In the genomic region with DNA sequence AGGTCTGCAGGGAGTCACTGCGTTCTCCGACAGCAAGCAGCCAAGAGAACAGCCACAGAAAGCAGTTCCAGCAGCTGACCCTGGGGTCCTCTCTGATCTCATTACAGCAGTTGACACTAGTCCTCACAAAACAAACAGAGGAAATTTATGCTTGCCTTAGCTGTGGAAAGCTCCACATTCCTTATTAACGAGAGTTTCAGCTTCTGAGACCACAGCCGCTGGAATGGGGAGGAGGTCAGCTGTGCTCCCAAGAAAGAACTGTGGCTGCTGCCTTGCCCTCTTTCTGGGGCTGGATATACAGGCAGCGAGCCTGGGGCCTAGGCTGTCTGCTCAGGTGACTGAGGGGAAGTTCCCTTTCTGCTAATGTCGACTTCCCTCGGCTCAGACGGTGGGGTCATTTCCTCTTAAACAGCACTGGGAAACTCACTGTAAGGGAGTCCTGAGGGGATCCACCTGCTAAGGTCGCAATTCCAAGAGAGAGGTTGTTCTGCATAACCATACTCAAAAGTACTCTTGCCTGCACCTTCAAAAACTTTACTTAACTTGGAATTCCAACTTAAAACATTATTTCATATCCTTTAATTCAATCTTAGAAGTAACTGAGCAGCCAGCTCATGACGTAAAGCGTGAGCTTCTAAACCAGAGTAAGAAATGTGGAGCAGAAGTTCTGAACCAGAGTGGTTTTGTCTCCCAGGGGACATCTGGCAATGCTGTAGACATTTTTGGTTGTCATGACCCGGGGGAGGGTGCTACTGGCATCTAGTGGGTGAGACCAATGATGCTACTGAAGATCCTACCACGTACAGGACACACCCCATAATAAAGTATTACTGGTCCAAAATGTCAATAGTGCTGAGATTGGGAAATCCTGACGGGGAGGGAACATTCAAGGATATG, we compare ENCODE assay signal across 8 cellular contexts.
DNase-seq lines count a peak whose midpoint lies in the region; ATAC-seq, FAIRE-seq and TF ChIP-seq lines count a peak whose summit lies in the region.

No MANE protein-coding gene starts in this region.

- H3K4me1 Mint-ChIP-seq in neural crest cell: peaks cover 23% of the 10 kb centered on the region

- H3K4me2 ChIP-seq in Loucy (ENCODE audit: low read depth, low read length, poor library complexity, severe bottlenecking): peak overlapping the region; percentile 8
- no peak overlapping the region for H3K4me2 ChIP-seq in GM12878 (ENCODE audit: control insufficient read depth, insufficient read depth)

- RAD21 ChIA-PET in GM12878 (lab: Charles Lee; ENCODE audit: unreplicated experiment): no interaction called here

- 0 out of 2 replicates have a peak, but pooled peaks have one; percentile 16 for TF ChIP-seq CTCF in Loucy (conservative IDR thresholded peaks at IDR 0.05; ENCODE audit: low read length)
- TF ChIP-seq CTCF in GM12878 (IDR thresholded peaks at IDR 0.05 in 2 of 3, conservative IDR thresholded peaks at IDR 0.05 in 1 of 3; ENCODE audit: control insufficient read depth in 2 of 3, extremely low read depth in 1 of 3, insufficient read depth in 1 of 3, low read depth in 3 of 3, low read length in 3 of 3): no peak
- no peak for TF ChIP-seq CTCF in neural crest cell (conservative IDR thresholded peaks at IDR 0.05)

- no peak for TF ChIP-seq POLR2A in GM12878 (IDR thresholded peaks at IDR 0.05; ENCODE audit: low read depth, low read length)

- H3K4me3 ChIP-seq in Loucy (ENCODE audit: low read length, poor library complexity, severe bottlenecking): no peak overlapping the region
- H3K4me3 ChIP-seq in GM12878: no peak overlapping the region

- H3K27ac ChIP-seq in GM12878 (ENCODE audit: control insufficient read depth, insufficient read depth): no peak overlapping the region

- no TSS peak for BruUV-seq in GM12878 (replicated peaks; lab: Mats Ljungman, UMichigan)

- H3K4me1 ChIP-seq in Loucy (ENCODE audit: insufficient read depth, low read length, poor library complexity, severe bottlenecking) (peaks cover 57% of the 10 kb centered on the region), GM12878 (ENCODE audit: control insufficient read depth, insufficient read depth, low read length) (no peaks in the 10 kb centered on the region; the same call in none of the 2 replicates)

- H4K20me1 ChIP-seq in Loucy (ENCODE audit: insufficient read depth, low read length, poor library complexity, severe bottlenecking) (no peaks in the 10 kb centered on the region), GM12878 (ENCODE audit: control insufficient read depth, insufficient read depth) (no peaks in the 10 kb centered on the region)

- intact Hi-C loops in GM12878 (cut with micrococcal nuclease; ENCODE audit: unreplicated experiment): no loop called here

- DNase-seq in Daoy (ENCODE audit: low read depth) (peak; percentile 37), GM12878 (ENCODE audit: low read depth, low spot score) (no peak), neural crest cell (ENCODE audit: low read depth, low spot score) (no peak), NCI-H82 treated with DMSO at 0.1 percent for 48 hours (lab: John Stamatoyannopoulos, UW; ENCODE audit: unreplicated experiment) (no peak), activated gamma-delta T cell treated with Interleukin-2 at 50 U/mL for 16 hours (no peak), OCI-M1 (lab: John Stamatoyannopoulos, UW) (no peak)

- H2AFZ ChIP-seq in Loucy (ENCODE audit: low read length) (no peak overlapping the region), GM12878 (ENCODE audit: control insufficient read depth, low read depth, low read length) (no peak overlapping the region)

- CTCF ChIA-PET in GM12878 (lab: Yijun Ruan, JAX): interaction anchor here (0.5 to 1.3 kb wide), 3 partner anchors 69 to 276 kb away, joined by 3 to 4 read pairs (median 3); no protein-coding TSS in a partner anchor

- no peaks in the 10 kb centered on the region; the same call in 1 of the 2 replicates for H3F3A ChIP-seq in Loucy (ENCODE audit: low read depth)

- H3K36me3 ChIP-seq in Loucy (ENCODE audit: insufficient read depth, low read length): no peaks in the 10 kb centered on the region
- no peaks in the 10 kb centered on the region for H3K36me3 ChIP-seq in GM12878 (ENCODE audit: control insufficient read depth in 2 of 2, insufficient read depth in 2 of 2, low read length in 1 of 2)

- WGBS in GM12878 (ENCODE audit: insufficient coverage, insufficient replicate concordance, low lambda C conversion rate, missing lambda C conversion rate): 17% methylated on average over 14 of the region's 14 CpGs

- H3K27me3 Mint-ChIP-seq in neural crest cell (ENCODE audit: low read depth): no peaks in the 10 kb centered on the region

- H3K79me2 ChIP-seq in Loucy (ENCODE audit: insufficient read depth, low read length) (peaks cover 61% of the 10 kb centered on the region), GM12878 (ENCODE audit: control insufficient read depth, insufficient read depth, low read length) (no peaks in the 10 kb centered on the region)

- H3K9me2 ChIP-seq in Loucy (replicated peaks; ENCODE audit: low read depth, low read length): no peaks in the 10 kb centered on the region

- peak; percentile 76 for ATAC-seq in GM21529 (IDR thresholded peaks at IDR 0.05; ENCODE audit: unreplicated experiment)
- 0 out of 3 replicates have a peak, but pooled peaks have one; percentile 23 for ATAC-seq in GM12878

- no peak for TF ChIP-seq EP300 in GM12878 (IDR thresholded peaks at IDR 0.05; ENCODE audit: borderline replicate concordance in 1 of 2, control insufficient read depth in 1 of 2, low read depth in 2 of 2, low read length in 2 of 2)

- FAIRE-seq in GM12878 (lab: Jason Lieb, UNC): no peak

- TF ChIP-seq RAD21 in GM12878 (IDR thresholded peaks at IDR 0.05; ENCODE audit: insufficient read depth, low read depth, low read length): no peak

- POLR2A ChIA-PET in GM12878 (lab: Charles Lee): interaction anchor here (1.0 kb wide), 1 partner anchor 30 kb away, joined by 3 read pairs; no protein-coding TSS in a partner anchor

- SMC1A ChIA-PET in GM12878 (lab: Charles Lee; ENCODE audit: uncharacterized antibody, unreplicated experiment): interaction anchor here (1.6 kb wide), 1 partner anchor 12 kb away, joined by 4 read pairs; no protein-coding TSS in a partner anchor

- H3K9me3 Mint-ChIP-seq in neural crest cell: no peaks in the 10 kb centered on the region

- H3K9me3 ChIP-seq in Loucy (ENCODE audit: insufficient read depth, low read depth, low read length): no peaks in the 10 kb centered on the region
- H3K9me3 ChIP-seq in GM12878 (replicated peaks; ENCODE audit: control insufficient read depth, insufficient read depth, low read length): no peaks in the 10 kb centered on the region

- in situ Hi-C loops in GM12878 (cut with MboI): no loop called here

- no peak overlapping the region for H3K4me3 Mint-ChIP-seq in neural crest cell

- H3K27me3 ChIP-seq in Loucy (ENCODE audit: insufficient read depth, low read length, poor library complexity, severe bottlenecking) (no peaks in the 10 kb centered on the region), GM12878 (replicated peaks in 1 of 2; ENCODE audit: control insufficient read depth in 2 of 2, insufficient read depth in 2 of 2, low read length in 1 of 2) (no peaks in the 10 kb centered on the region; a peak in 1 of 4 replicates)

- no peaks in the 10 kb centered on the region for H3K36me3 Mint-ChIP-seq in neural crest cell (ENCODE audit: low read depth)

- peak overlapping the region; percentile 88 for H3K27ac Mint-ChIP-seq in neural crest cell (ENCODE audit: unreplicated experiment)

- peak overlapping the region; percentile 10 for H3K9ac ChIP-seq in Loucy (ENCODE audit: low read depth, low read length, poor library complexity, severe bottlenecking)
- H3K9ac ChIP-seq in GM12878 (ENCODE audit: control insufficient read depth, insufficient read depth, low read length): no peak overlapping the region

TF ChIP-seq in GM12878, 131 proteins besides CTCF, POLR2A, EP300 and RAD21:
- TF ChIP-seq IKZF2 (IDR thresholded peaks at IDR 0.05) (no peak), SPI1 (IDR thresholded peaks at IDR 0.05; ENCODE audit: borderline replicate concordance, insufficient read depth, low read depth, low read length) (peak; percentile 37; the same call in 1 of the 2 replicates), DPF2 (IDR thresholded peaks at IDR 0.05) (no peak)
- TF ChIP-seq, protein P1, sequence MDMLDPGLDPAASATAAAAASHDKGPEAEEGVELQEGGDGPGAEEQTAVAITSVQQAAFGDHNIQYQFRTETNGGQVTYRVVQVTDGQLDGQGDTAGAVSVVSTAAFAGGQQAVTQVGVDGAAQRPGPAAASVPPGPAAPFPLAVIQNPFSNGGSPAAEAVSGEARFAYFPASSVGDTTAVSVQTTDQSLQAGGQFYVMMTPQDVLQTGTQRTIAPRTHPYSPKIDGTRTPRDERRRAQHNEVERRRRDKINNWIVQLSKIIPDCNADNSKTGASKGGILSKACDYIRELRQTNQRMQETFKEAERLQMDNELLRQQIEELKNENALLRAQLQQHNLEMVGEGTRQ (IDR thresholded peaks at IDR 0.05; ENCODE audit: borderline replicate concordance, low read depth, low read length): no peak
TF ChIP-seq in GM12878: peak in this region for 1.
